In the genomic region with DNA sequence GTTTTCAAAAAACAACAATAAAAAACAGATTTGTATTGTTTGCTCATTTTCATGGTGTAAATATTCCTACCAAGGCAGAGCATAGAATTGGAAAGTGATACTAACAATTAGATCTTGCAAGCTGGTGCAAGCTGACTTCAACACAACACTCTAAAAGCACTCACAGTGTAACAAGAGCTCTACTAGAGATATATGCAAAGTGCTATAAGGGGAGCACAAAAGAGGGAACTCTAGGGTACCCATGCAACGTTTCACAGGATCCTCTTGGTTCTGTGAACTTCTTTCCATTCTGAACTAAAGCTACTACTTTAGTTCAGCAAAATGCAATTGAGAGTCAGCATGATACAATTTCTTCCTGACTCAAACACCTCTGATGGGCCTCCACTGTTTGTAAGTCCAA, we compare ENCODE assay signal across 1 cellular context.
TF ChIP-seq lines count a peak whose summit lies in the region.

No MANE protein-coding gene starts in this region.

TF ChIP-seq in GM23338, 12 proteins besides CTCF, POLR2A, EP300 and RAD21 (continued from another document):
- TF ChIP-seq, protein P1, sequence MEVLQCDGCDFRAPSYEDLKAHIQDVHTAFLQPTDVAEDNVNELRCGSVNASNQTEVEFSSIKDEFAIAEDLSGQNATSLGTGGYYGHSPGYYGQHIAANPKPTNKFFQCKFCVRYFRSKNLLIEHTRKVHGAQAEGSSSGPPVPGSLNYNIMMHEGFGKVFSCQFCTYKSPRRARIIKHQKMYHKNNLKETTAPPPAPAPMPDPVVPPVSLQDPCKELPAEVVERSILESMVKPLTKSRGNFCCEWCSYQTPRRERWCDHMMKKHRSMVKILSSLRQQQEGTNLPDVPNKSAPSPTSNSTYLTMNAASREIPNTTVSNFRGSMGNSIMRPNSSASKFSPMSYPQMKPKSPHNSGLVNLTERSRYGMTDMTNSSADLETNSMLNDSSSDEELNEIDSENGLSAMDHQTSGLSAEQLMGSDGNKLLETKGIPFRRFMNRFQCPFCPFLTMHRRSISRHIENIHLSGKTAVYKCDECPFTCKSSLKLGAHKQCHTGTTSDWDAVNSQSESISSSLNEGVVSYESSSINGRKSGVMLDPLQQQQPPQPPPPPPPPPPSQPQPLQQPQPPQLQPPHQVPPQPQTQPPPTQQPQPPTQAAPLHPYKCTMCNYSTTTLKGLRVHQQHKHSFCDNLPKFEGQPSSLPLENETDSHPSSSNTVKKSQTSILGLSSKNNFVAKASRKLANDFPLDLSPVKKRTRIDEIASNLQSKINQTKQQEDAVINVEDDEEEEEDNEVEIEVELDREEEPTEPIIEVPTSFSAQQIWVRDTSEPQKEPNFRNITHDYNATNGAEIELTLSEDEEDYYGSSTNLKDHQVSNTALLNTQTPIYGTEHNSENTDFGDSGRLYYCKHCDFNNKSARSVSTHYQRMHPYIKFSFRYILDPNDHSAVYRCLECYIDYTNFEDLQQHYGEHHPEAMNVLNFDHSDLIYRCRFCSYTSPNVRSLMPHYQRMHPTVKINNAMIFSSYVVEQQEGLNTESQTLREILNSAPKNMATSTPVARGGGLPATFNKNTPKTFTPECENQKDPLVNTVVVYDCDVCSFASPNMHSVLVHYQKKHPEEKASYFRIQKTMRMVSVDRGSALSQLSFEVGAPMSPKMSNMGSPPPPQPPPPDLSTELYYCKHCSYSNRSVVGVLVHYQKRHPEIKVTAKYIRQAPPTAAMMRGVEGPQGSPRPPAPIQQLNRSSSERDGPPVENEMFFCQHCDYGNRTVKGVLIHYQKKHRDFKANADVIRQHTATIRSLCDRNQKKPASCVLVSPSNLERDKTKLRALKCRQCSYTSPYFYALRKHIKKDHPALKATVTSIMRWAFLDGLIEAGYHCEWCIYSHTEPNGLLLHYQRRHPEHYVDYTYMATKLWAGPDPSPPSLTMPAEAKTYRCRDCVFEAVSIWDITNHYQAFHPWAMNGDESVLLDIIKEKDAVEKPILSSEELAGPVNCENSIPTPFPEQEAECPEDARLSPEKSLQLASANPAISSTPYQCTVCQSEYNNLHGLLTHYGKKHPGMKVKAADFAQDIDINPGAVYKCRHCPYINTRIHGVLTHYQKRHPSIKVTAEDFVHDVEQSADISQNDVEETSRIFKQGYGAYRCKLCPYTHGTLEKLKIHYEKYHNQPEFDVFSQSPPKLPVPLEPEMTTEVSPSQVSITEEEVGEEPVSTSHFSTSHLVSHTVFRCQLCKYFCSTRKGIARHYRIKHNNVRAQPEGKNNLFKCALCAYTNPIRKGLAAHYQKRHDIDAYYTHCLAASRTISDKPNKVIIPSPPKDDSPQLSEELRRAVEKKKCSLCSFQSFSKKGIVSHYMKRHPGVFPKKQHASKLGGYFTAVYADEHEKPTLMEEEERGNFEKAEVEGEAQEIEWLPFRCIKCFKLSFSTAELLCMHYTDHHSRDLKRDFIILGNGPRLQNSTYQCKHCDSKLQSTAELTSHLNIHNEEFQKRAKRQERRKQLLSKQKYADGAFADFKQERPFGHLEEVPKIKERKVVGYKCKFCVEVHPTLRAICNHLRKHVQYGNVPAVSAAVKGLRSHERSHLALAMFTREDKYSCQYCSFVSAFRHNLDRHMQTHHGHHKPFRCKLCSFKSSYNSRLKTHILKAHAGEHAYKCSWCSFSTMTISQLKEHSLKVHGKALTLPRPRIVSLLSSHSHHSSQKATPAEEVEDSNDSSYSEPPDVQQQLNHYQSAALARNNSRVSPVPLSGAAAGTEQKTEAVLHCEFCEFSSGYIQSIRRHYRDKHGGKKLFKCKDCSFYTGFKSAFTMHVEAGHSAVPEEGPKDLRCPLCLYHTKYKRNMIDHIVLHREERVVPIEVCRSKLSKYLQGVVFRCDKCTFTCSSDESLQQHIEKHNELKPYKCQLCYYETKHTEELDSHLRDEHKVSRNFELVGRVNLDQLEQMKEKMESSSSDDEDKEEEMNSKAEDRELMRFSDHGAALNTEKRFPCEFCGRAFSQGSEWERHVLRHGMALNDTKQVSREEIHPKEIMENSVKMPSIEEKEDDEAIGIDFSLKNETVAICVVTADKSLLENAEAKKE (CRISPR knock-in tag; IDR thresholded peaks at IDR 0.05), result no peak
- TF ChIP-seq NANOG (IDR thresholded peaks at IDR 0.05; ENCODE audit: borderline replicate concordance) (no peak), JUNB (IDR thresholded peaks at IDR 0.05; ENCODE audit: unreplicated experiment) (no peak), ZNF114 (CRISPR knock-in tag; IDR thresholded peaks at IDR 0.05) (no peak), REST (IDR thresholded peaks at IDR 0.05; ENCODE audit: unreplicated experiment) (no peak), STAT1 (IDR thresholded peaks at IDR 0.05; ENCODE audit: unreplicated experiment) (no peak), CREB1 (CRISPR knock-in tag; IDR thresholded peaks at IDR 0.05; ENCODE audit: low read depth) (no peak), EZH2 (IDR thresholded peaks at IDR 0.05; ENCODE audit: low read depth, unreplicated experiment) (no peak), EZH2phosphoT487 (IDR thresholded peaks at IDR 0.05; ENCODE audit: unreplicated experiment) (no peak)
- TF ChIP-seq, protein P2, sequence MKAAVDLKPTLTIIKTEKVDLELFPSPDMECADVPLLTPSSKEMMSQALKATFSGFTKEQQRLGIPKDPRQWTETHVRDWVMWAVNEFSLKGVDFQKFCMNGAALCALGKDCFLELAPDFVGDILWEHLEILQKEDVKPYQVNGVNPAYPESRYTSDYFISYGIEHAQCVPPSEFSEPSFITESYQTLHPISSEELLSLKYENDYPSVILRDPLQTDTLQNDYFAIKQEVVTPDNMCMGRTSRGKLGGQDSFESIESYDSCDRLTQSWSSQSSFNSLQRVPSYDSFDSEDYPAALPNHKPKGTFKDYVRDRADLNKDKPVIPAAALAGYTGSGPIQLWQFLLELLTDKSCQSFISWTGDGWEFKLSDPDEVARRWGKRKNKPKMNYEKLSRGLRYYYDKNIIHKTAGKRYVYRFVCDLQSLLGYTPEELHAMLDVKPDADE (IDR thresholded peaks at IDR 0.05), result no peak
